ENCODE assay signal across 9 cellular contexts in genomic region chr1:42943166-42943565, GRCh38. TPM values are rescaled to one million over a fixed set of nuclear protein-coding genes. Genes with fewer than 3 reads are reported as not detected.
DNase-seq lines count a peak whose midpoint lies in the region; ATAC-seq, FAIRE-seq and TF ChIP-seq lines count a peak whose summit lies in the region.
"Had no signal": no experiment of that assay in that cellular context is flagged by ENCODE, and none has a peak within 500 bp of the region (broad histone marks: within the 10 kb centered on the region; RNA-seq: fewer than 3 reads in every experiment).

No MANE protein-coding gene starts in this region.

- no peaks in the 10 kb centered on the region for H3K27me3 Mint-ChIP-seq in activated CD8-positive, alpha-beta memory T cell treated with anti-CD3 and anti-CD28 coated beads, Interleukin-2, amount 10 ng/mL, durations not matched to agents 7 days and 5 days
- no peaks in the 10 kb centered on the region for H3K27me3 Mint-ChIP-seq in astrocyte (ENCODE audit: low read depth, unreplicated experiment)
- H3K27me3 Mint-ChIP-seq in memory B cell, result no peaks in the 10 kb centered on the region

- H4K20me1 ChIP-seq in astrocyte (ENCODE audit: insufficient read depth, low read length), result no peaks in the 10 kb centered on the region

- DNase-seq in activated CD8-positive, alpha-beta memory T cell treated with anti-CD3 and anti-CD28 coated beads, Interleukin-2, amount 10 ng/mL, durations not matched to agents 7 days and 5 days, result peak; percentile 64
- DNase-seq in activated CD8-positive, alpha-beta memory T cell treated with anti-CD3 and anti-CD28 coated beads for 24 hours, result no peak
- peak; percentile 75 for DNase-seq in astrocyte (ENCODE audit: low read depth)
- DNase-seq in memory B cell (ENCODE audit: low spot score in 2 of 2), result no peak
- peak; percentile 76 for DNase-seq in upper lobe of right lung
- DNase-seq in OCI-M2 (lab: John Stamatoyannopoulos, UW; ENCODE audit: unreplicated experiment), result no peak
- DNase-seq: BE2C had no signal

- peak overlapping the region; percentile 35 for H3K9ac ChIP-seq in astrocyte (ENCODE audit: low read length)

- H3K27ac ChIP-seq in astrocyte (ENCODE audit: low read depth, low read length) (peak overlapping the region; percentile 99), upper lobe of right lung (no peak overlapping the region)

- peak overlapping the region; percentile 30 for H3K4me2 ChIP-seq in astrocyte (ENCODE audit: low read length)

- H3K9me3 Mint-ChIP-seq in activated CD8-positive, alpha-beta memory T cell treated with anti-CD3 and anti-CD28 coated beads, Interleukin-2, amount 10 ng/mL, durations not matched to agents 7 days and 5 days (ENCODE audit: low read depth), result no peaks in the 10 kb centered on the region
- H3K9me3 Mint-ChIP-seq in astrocyte (ENCODE audit: unreplicated experiment) (no peaks in the 10 kb centered on the region), memory B cell (no peaks in the 10 kb centered on the region)

- peak; percentile 14 for ATAC-seq in activated CD8-positive, alpha-beta memory T cell treated with anti-CD3 and anti-CD28 coated beads, Interleukin-2, amount 10 ng/mL, durations not matched to agents 7 days and 5 days
- no peak for ATAC-seq in memory B cell (ENCODE audit: low read depth)
- ATAC-seq in upper lobe of right lung, result peak; percentile 76
- no peak for ATAC-seq in HG02798 (IDR thresholded peaks at IDR 0.05; ENCODE audit: poor library complexity, unreplicated experiment)
- ATAC-seq in GM18517 (IDR thresholded peaks at IDR 0.05; ENCODE audit: unreplicated experiment), result no peak

- H3K4me1 Mint-ChIP-seq in activated CD8-positive, alpha-beta memory T cell treated with anti-CD3 and anti-CD28 coated beads, Interleukin-2, amount 10 ng/mL, durations not matched to agents 7 days and 5 days, result peaks cover 97% of the 10 kb centered on the region
- H3K4me1 Mint-ChIP-seq in astrocyte (ENCODE audit: low read depth, unreplicated experiment), result peaks cover 82% of the 10 kb centered on the region
- peaks cover 71% of the 10 kb centered on the region for H3K4me1 Mint-ChIP-seq in memory B cell

- H3K4me3 ChIP-seq in astrocyte (ENCODE audit: insufficient read depth, low read depth, low read length) (no peak overlapping the region), upper lobe of right lung (no peak overlapping the region)

- H3K27ac Mint-ChIP-seq in activated CD8-positive, alpha-beta memory T cell treated with anti-CD3 and anti-CD28 coated beads, Interleukin-2, amount 10 ng/mL, durations not matched to agents 7 days and 5 days, result peak overlapping the region; percentile 93
- H3K27ac Mint-ChIP-seq in astrocyte (ENCODE audit: unreplicated experiment) (peak overlapping the region; percentile 91), memory B cell (peak overlapping the region; percentile 78)

- intact Hi-C loops in upper lobe of right lung (cut with DNase I), result no loop called here

- H3K9me3 ChIP-seq in astrocyte (ENCODE audit: insufficient read depth, low read depth, low read length), result no peaks in the 10 kb centered on the region
- H3K9me3 ChIP-seq in upper lobe of right lung, result no peaks in the 10 kb centered on the region
- H3K9me3 ChIP-seq: BE2C had no signal

- no peak overlapping the region for H3K4me3 Mint-ChIP-seq in activated CD8-positive, alpha-beta memory T cell treated with anti-CD3 and anti-CD28 coated beads, Interleukin-2, amount 10 ng/mL, durations not matched to agents 7 days and 5 days
- H3K4me3 Mint-ChIP-seq in astrocyte (ENCODE audit: unreplicated experiment) (no peak overlapping the region), memory B cell (peak overlapping the region; percentile 70)

- peaks cover 68% of the 10 kb centered on the region for H3K36me3 Mint-ChIP-seq in activated CD8-positive, alpha-beta memory T cell treated with anti-CD3 and anti-CD28 coated beads, Interleukin-2, amount 10 ng/mL, durations not matched to agents 7 days and 5 days
- H3K36me3 Mint-ChIP-seq in astrocyte (ENCODE audit: low read depth, unreplicated experiment) (peaks cover 50% of the 10 kb centered on the region), memory B cell (peaks cover 40% of the 10 kb centered on the region)

- H2AFZ ChIP-seq in astrocyte (ENCODE audit: low read depth, low read length), result no peak overlapping the region

- peaks cover 21% of the 10 kb centered on the region for H3K36me3 ChIP-seq in astrocyte (ENCODE audit: insufficient read depth, low read length)
- no peaks in the 10 kb centered on the region for H3K36me3 ChIP-seq in upper lobe of right lung

- peaks cover 74% of the 10 kb centered on the region for H3K79me2 ChIP-seq in astrocyte (ENCODE audit: insufficient read depth, low read length)

- TF ChIP-seq CTCF in astrocyte (IDR thresholded peaks at IDR 0.05; ENCODE audit: insufficient read depth, low read depth, low read length) (no peak), upper lobe of right lung (IDR thresholded peaks at IDR 0.05) (no peak)

- H3K4me1 ChIP-seq in astrocyte (ENCODE audit: insufficient read depth, low read length) (peaks cover 77% of the 10 kb centered on the region), upper lobe of right lung (peaks cover 64% of the 10 kb centered on the region)

- CTCF ChIA-PET in activated CD8-positive, alpha-beta memory T cell treated with anti-CD3 and anti-CD28 coated beads, Interleukin-2, amount 10 ng/mL, durations not matched to agents 7 days and 5 days (lab: Charles Lee), result interaction anchor here (1.0 to 2.0 kb wide), 4 partner anchors 11 to 130 kb away, joined by 3 to 5 read pairs (median 4); no protein-coding TSS in a partner anchor

- FAIRE-seq in astrocyte (lab: Jason Lieb, UNC), result no peak

- H3K27me3 ChIP-seq in astrocyte (ENCODE audit: insufficient read depth, low read length) (no peaks in the 10 kb centered on the region), upper lobe of right lung (no peaks in the 10 kb centered on the region)
- H3K27me3 ChIP-seq: BE2C had no signal

RNA-seq across cellular contexts. Expression of gene SLC2A1, which starts 15.5 kb away (rescaled TPM):
- 100 to 1,000 TPM; 113 to 140 TPM for total RNA-seq in activated CD8-positive, alpha-beta memory T cell treated with anti-CD3 and anti-CD28 coated beads, Interleukin-2, amount 10 ng/mL, durations not matched to agents 7 days and 5 days
- 506 and 521 TPM in 2 replicates for total RNA-seq in astrocyte
- total RNA-seq in upper lobe of right lung, result 12.9 TPM

Comparison
In these comparisons a context has a peak if more than half of its experiments do, and no peak if none do; other contexts are left out.
1. DNase-seq: peak in activated CD8-positive, alpha-beta memory T cell treated with anti-CD3 and anti-CD28 coated beads, Interleukin-2, amount 10 ng/mL, durations not matched to agents 7 days and 5 days (single experiment), astrocyte (single experiment) and upper lobe of right lung (single experiment); none in activated CD8-positive, alpha-beta memory T cell treated with anti-CD3 and anti-CD28 coated beads for 24 hours (single experiment), memory B cell (0 of 2) and OCI-M2 (single experiment).
2. ATAC-seq: peak in activated CD8-positive, alpha-beta memory T cell treated with anti-CD3 and anti-CD28 coated beads, Interleukin-2, amount 10 ng/mL, durations not matched to agents 7 days and 5 days (single experiment) and upper lobe of right lung (single experiment); none in memory B cell (single experiment), HG02798 (single experiment) and GM18517 (single experiment).
3. Peak in every context shown above with its lines, with median percentiles within 50 percentile points of each other: H3K27ac Mint-ChIP-seq.